ENCODE assay signal across 16 cellular contexts in genomic region chr1:216812966-216813365, GRCh38.
DNase-seq lines count a peak whose midpoint lies in the region; ATAC-seq and TF ChIP-seq lines count a peak whose summit lies in the region.
"Had no signal": no experiment of that assay in that cellular context is flagged by ENCODE, and none has a peak within 500 bp of the region (broad histone marks: within the 10 kb centered on the region; RNA-seq: fewer than 3 reads in every experiment).

No MANE protein-coding gene starts in this region.

- H3K9ac ChIP-seq in IMR-90 (ENCODE audit: low read depth, low read length) = no peak overlapping the region
- H3K9ac ChIP-seq in mammary epithelial cell (ENCODE audit: insufficient read depth, low read length) = no peak overlapping the region
- no peak overlapping the region for H3K9ac ChIP-seq in mesenchymal stem cell (ENCODE audit: low read length)
- H3K9ac ChIP-seq: BLaER1 had no signal

- H4K91ac ChIP-seq in IMR-90 (ENCODE audit: insufficient read depth, low read depth, low read length) = no peak overlapping the region
- H4K91ac ChIP-seq in mesenchymal stem cell (ENCODE audit: low read length) = no peak overlapping the region

- no peak overlapping the region for H3K4ac ChIP-seq in IMR-90 (ENCODE audit: low read depth, low read length)
- no peak overlapping the region for H3K4ac ChIP-seq in mesenchymal stem cell (ENCODE audit: low read depth in 1 of 2, low read length in 2 of 2)

- H2BK12ac ChIP-seq in mesenchymal stem cell (ENCODE audit: low read length in 2 of 2) = no peak overlapping the region

- no peak overlapping the region for H2BK5ac ChIP-seq in IMR-90 (ENCODE audit: low read depth, low read length, poor library complexity, severe bottlenecking)
- H2BK5ac ChIP-seq in mesenchymal stem cell (ENCODE audit: low read depth, low read length, poor library complexity, severe bottlenecking) = no peak overlapping the region

- H2BK20ac ChIP-seq in IMR-90 (ENCODE audit: low read depth, low read length) = no peak overlapping the region

- TF ChIP-seq CTCF in IMR-90 (conservative IDR thresholded peaks at IDR 0.05; ENCODE audit: low read depth, low read length) (no peak), mammary epithelial cell (conservative IDR thresholded peaks at IDR 0.05 in 1 of 2, IDR thresholded peaks at IDR 0.05 in 1 of 2; ENCODE audit: extremely low read depth in 1 of 2, insufficient read depth in 1 of 2, low read depth in 1 of 2, low read length in 2 of 2) (no peak)

- WGBS in IMR-90 (ENCODE audit: extremely low coverage in 2 of 2, insufficient read length in 1 of 2), 2 experiments = 30% methylated on average over 2 of the region's 4 CpGs; no CpG with 5 or more reads in 1 of the 2 experiments
- 17% methylated on average over 4 of the region's 4 CpGs for WGBS in mammary epithelial cell (ENCODE audit: low coverage, missing lambda C conversion rate)
- 55% methylated on average over 4 of the region's 4 CpGs for WGBS in mesenchymal stem cell

- H3K14ac ChIP-seq in IMR-90 (replicated peaks; ENCODE audit: low read depth, low read length) (no peak overlapping the region), mesenchymal stem cell (ENCODE audit: low read length in 2 of 2) (no peak overlapping the region)

- H3K79me1 ChIP-seq in IMR-90 (ENCODE audit: low read depth in 1 of 2, low read length in 2 of 2) = no peaks in the 10 kb centered on the region
- no peaks in the 10 kb centered on the region for H3K79me1 ChIP-seq in mesenchymal stem cell (replicated peaks; ENCODE audit: low read length, poor library complexity, severe bottlenecking)

- no peaks in the 10 kb centered on the region for H3K36me3 ChIP-seq in IMR-90 (ENCODE audit: control insufficient read depth, insufficient read depth, low read length)
- no peaks in the 10 kb centered on the region for H3K36me3 ChIP-seq in mammary epithelial cell (ENCODE audit: insufficient read depth, low read length)
- no peaks in the 10 kb centered on the region for H3K36me3 ChIP-seq in mesenchymal stem cell (ENCODE audit: control insufficient read depth in 1 of 2, insufficient read depth in 2 of 2, low read depth in 1 of 2, low read length in 2 of 2)
- no peaks in the 10 kb centered on the region for H3K36me3 ChIP-seq in effector memory CD4-positive, alpha-beta T cell (ENCODE audit: control insufficient read depth, insufficient read depth, low read length)
- H3K36me3 ChIP-seq: BLaER1 had no signal

- H2BK15ac ChIP-seq in IMR-90 (ENCODE audit: low read depth, low read length) (no peak overlapping the region; the same call in 2 of the 3 replicates), mesenchymal stem cell (ENCODE audit: low read depth, poor library complexity, severe bottlenecking) (no peak overlapping the region)

- H3K9me3 ChIP-seq in IMR-90 (ENCODE audit: control insufficient read depth, insufficient read depth, low read length) = no peaks in the 10 kb centered on the region
- H3K9me3 ChIP-seq in mammary epithelial cell (replicated peaks; ENCODE audit: insufficient read depth, low read length) = no peaks in the 10 kb centered on the region
- H3K9me3 ChIP-seq in mesenchymal stem cell (ENCODE audit: control insufficient read depth, low read length) = no peaks in the 10 kb centered on the region
- no peaks in the 10 kb centered on the region for H3K9me3 ChIP-seq in effector memory CD4-positive, alpha-beta T cell (ENCODE audit: control insufficient read depth, low read length)
- H3K9me3 ChIP-seq: BLaER1 had no signal

- POLR2A ChIA-PET in IMR-90 (lab: Charles Lee; ENCODE audit: unreplicated experiment) = no interaction called here

- in situ Hi-C loops in IMR-90 (cut with MboI; ENCODE audit: low sequenced_read_pairs) (no loop called here), mammary epithelial cell (cut with MboI; ENCODE audit: low sequenced_read_pairs in 2 of 2) (no loop called here)

- H3K27me3 ChIP-seq in IMR-90 (ENCODE audit: control insufficient read depth, insufficient read depth, low read length) (no peaks in the 10 kb centered on the region), mammary epithelial cell (ENCODE audit: insufficient read depth, low read length) (no peaks in the 10 kb centered on the region), mesenchymal stem cell (ENCODE audit: control insufficient read depth in 1 of 2, insufficient read depth in 1 of 2, low read length in 2 of 2) (no peaks in the 10 kb centered on the region)
- no peaks in the 10 kb centered on the region for H3K27me3 ChIP-seq in effector memory CD4-positive, alpha-beta T cell (replicated peaks; ENCODE audit: control insufficient read depth, insufficient read depth, low read length, poor library complexity, severe bottlenecking)
- H3K27me3 ChIP-seq: BLaER1 had no signal

- H4K20me1 ChIP-seq in IMR-90 (ENCODE audit: insufficient read depth, low read length) = no peaks in the 10 kb centered on the region
- no peaks in the 10 kb centered on the region for H4K20me1 ChIP-seq in mammary epithelial cell (ENCODE audit: insufficient read depth, low read length)
- H4K20me1 ChIP-seq: BLaER1 had no signal

- H2AK5ac ChIP-seq in IMR-90 (ENCODE audit: low read depth, low read length) (no peak overlapping the region), mesenchymal stem cell (ENCODE audit: low read length, severe bottlenecking) (no peak overlapping the region)

- intact Hi-C loops in IMR-90 (cut with micrococcal nuclease) = loop anchor here (5.0 kb wide), 1 partner anchor 579 kb away; no protein-coding TSS in a partner anchor
- intact Hi-C loops in mammary epithelial cell (cut with micrococcal nuclease) = no loop called here

- no peak overlapping the region for H3K4me3 ChIP-seq in IMR-90 (ENCODE audit: insufficient read depth, low read depth, low read length)
- no peak overlapping the region for H3K4me3 ChIP-seq in mammary epithelial cell (replicated peaks in 1 of 3; ENCODE audit: insufficient read depth in 1 of 3, low read depth in 2 of 3, low read length in 3 of 3)
- no peak overlapping the region for H3K4me3 ChIP-seq in mesenchymal stem cell (ENCODE audit: insufficient read depth in 1 of 2, low read depth in 1 of 2, low read length in 2 of 2)
- H3K4me3 ChIP-seq in effector memory CD4-positive, alpha-beta T cell (ENCODE audit: insufficient read depth, low read depth, low read length, poor library complexity, severe bottlenecking) = no peak overlapping the region
- H3K4me3 ChIP-seq: BLaER1 had no signal

- no peak overlapping the region for H3K56ac ChIP-seq in IMR-90 (ENCODE audit: extremely low read depth, insufficient read depth, low read length)

- no peak for TF ChIP-seq POLR2A in IMR-90 (IDR thresholded peaks at IDR 0.05; ENCODE audit: low read depth, low read length)

- H3K79me2 ChIP-seq in mammary epithelial cell (ENCODE audit: insufficient read depth, low read length) = no peaks in the 10 kb centered on the region

- TF ChIP-seq RAD21 in IMR-90 (IDR thresholded peaks at IDR 0.05; ENCODE audit: low read length) = no peak

- peaks cover 11% of the 10 kb centered on the region for H3K4me1 ChIP-seq in IMR-90 (ENCODE audit: control insufficient read depth, insufficient read depth, low read length)
- H3K4me1 ChIP-seq in mammary epithelial cell (ENCODE audit: insufficient read depth, low read length) = peaks cover 4% of the 10 kb centered on the region
- no peaks in the 10 kb centered on the region for H3K4me1 ChIP-seq in mesenchymal stem cell (ENCODE audit: control insufficient read depth, insufficient read depth, low read depth, low read length)
- H3K4me1 ChIP-seq in effector memory CD4-positive, alpha-beta T cell (ENCODE audit: control insufficient read depth, insufficient read depth, low read length, poor library complexity, severe bottlenecking) = no peaks in the 10 kb centered on the region
- H3K4me1 ChIP-seq: BLaER1 had no signal

- H3K18ac ChIP-seq in IMR-90 (ENCODE audit: low read depth, low read length) (no peak overlapping the region), mesenchymal stem cell (ENCODE audit: low read depth in 1 of 2, low read length in 2 of 2) (no peak overlapping the region)

- H3K23ac ChIP-seq in IMR-90 (ENCODE audit: low read depth, low read length) (no peak overlapping the region), mesenchymal stem cell (ENCODE audit: low read length in 2 of 2) (no peak overlapping the region)

- DNase-seq in EH (ENCODE audit: low read depth) = peak; percentile 1
- DNase-seq in IMR-90 = peak; percentile 88
- peak; percentile 72 for DNase-seq in mammary epithelial cell
- peak; percentile 45 for DNase-seq in mesenchymal stem cell
- no peak for DNase-seq in DMS153 (lab: John Stamatoyannopoulos, UW)
- no peak for DNase-seq in RPMI8226
- DNase-seq in inferior parietal cortex (ENCODE audit: extremely low spot score) = no peak
- no peak for DNase-seq in effector memory CD4-positive, alpha-beta T cell
- DNase-seq: activated CD8-positive, alpha-beta memory T cell treated with anti-CD3 and anti-CD28 coated beads for 24 hours; H7; NCI-H1694; NCI-H446; nephron progenitor cell; stimulated activated CD4-positive, alpha-beta T cell treated with anti-CD3 and anti-CD28 coated beads, Interleukin-15, amount 100 ng/mL, for 24 hours; stimulated activated naive B cell treated with anti-CD40 and anti-IgM and Interleukin-4, amounts not matched to agents 10 μg/mL and 1 μg/mL and 100 μg/mL, for 72 hours had no signal

- ATAC-seq in IMR-90 (ENCODE audit: low read depth) = peak; percentile 83
- ATAC-seq: stimulated activated naive B cell treated with anti-CD40 and anti-IgM and Interleukin-4, amounts not matched to agents 10 μg/mL and 1 μg/mL and 100 μg/mL, for 72 hours had no signal

- BruUV-seq in IMR-90 (replicated peaks; lab: Mats Ljungman, UMichigan) = no TSS peak
- BruUV-seq in mammary epithelial cell (replicated peaks; lab: Mats Ljungman, UMichigan) = no TSS peak

- H2BK120ac ChIP-seq in IMR-90 (ENCODE audit: low read depth, low read length) (no peak overlapping the region), mesenchymal stem cell (ENCODE audit: low read depth, low read length) (no peak overlapping the region)

- H4K8ac ChIP-seq in IMR-90 (ENCODE audit: low read depth in 2 of 2, low read length in 2 of 2) (no peak overlapping the region), mesenchymal stem cell (ENCODE audit: low read length) (no peak overlapping the region)

- H2AFZ ChIP-seq in IMR-90 (replicated peaks; ENCODE audit: low read length, poor library complexity) = no peak overlapping the region
- peak overlapping the region; percentile 27 for H2AFZ ChIP-seq in mammary epithelial cell (ENCODE audit: low read depth, low read length)
- no peak overlapping the region for H2AFZ ChIP-seq in mesenchymal stem cell (ENCODE audit: low read depth, low read length)

- H4K5ac ChIP-seq in IMR-90 (ENCODE audit: low read depth, low read length) = no peak overlapping the region

- H3K27ac ChIP-seq in IMR-90 (ENCODE audit: insufficient read depth, low read length) = no peak overlapping the region
- no peak overlapping the region for H3K27ac ChIP-seq in mammary epithelial cell (ENCODE audit: insufficient read depth, low read depth, low read length)
- H3K27ac ChIP-seq in mesenchymal stem cell (ENCODE audit: low read length, poor library complexity, severe bottlenecking) = no peak overlapping the region
- H3K27ac ChIP-seq in effector memory CD4-positive, alpha-beta T cell (ENCODE audit: insufficient read depth, low read length, poor library complexity, severe bottlenecking) = no peak overlapping the region
- H3K27ac ChIP-seq: BLaER1 had no signal

- H2AK9ac ChIP-seq in IMR-90 (replicated peaks; ENCODE audit: low read depth, low read length, poor library complexity) = no peak overlapping the region

- H3K4me2 ChIP-seq in IMR-90 (ENCODE audit: low read depth, low read length) (no peak overlapping the region), mammary epithelial cell (ENCODE audit: insufficient read depth, low read depth, low read length) (no peak overlapping the region), mesenchymal stem cell (ENCODE audit: low read length, poor library complexity, severe bottlenecking) (no peak overlapping the region)
- H3K4me2 ChIP-seq: BLaER1 had no signal

- CTCF ChIA-PET in IMR-90 (lab: Yijun Ruan, JAX) (no interaction called here), mammary epithelial cell (lab: Charles Lee; ENCODE audit: low non-redundant PET) (no interaction called here)

- H3K9me1 ChIP-seq in IMR-90 (ENCODE audit: insufficient read depth, low read length) = 0 out of 2 replicates have a peak, but pooled peaks cover 3% of the 10 kb centered on the region

- dilution Hi-C loops in IMR-90 (cut with HindIII; ENCODE audit: low sequenced_read_pairs, unreplicated experiment) = no loop called here
- dilution Hi-C loops in mammary epithelial cell (cut with HindIII; ENCODE audit: low sequenced_read_pairs) = no loop called here

Comparison
In these comparisons a context has a peak if more than half of its experiments do, and no peak if none do; other contexts are left out.
1. DNase-seq: peak in EH (single experiment), IMR-90 (single experiment), mammary epithelial cell (single experiment) and mesenchymal stem cell (single experiment); none in DMS153 (single experiment), RPMI8226 (single experiment), inferior parietal cortex (single experiment) and effector memory CD4-positive, alpha-beta T cell (0 of 3).